Comparison of ENCODE assay signal across 18 cellular contexts in the genomic region with DNA sequence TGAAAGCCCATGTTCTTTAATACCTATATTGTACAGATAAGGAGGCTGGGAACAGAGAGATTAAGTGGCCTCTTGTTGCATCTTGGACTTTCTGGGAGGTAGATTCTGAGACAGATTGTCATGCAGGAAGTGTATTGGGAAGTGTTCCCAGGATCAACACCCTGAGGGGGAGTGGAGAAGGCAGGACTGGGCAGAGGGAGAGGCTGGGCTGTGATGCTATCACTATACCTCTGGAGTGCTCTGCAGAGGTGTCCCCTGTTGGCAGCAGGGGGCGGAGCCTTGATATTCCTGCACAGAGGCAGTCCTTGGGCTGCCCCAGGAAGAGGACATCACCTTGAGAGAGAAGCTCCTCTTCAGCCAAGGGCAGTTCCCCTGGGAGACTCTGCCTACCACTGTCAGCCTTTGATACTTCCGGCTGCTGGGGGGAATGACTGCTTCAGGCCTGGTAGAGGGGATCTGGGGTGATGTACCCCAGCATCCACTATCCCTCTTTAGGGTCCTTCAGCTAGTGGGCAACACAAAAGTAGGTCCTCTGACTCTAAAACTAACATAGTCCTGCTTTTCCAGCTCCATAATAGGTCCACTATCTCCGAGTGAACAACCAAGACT.
DNase-seq lines count a peak whose midpoint lies in the region; ATAC-seq, FAIRE-seq and TF ChIP-seq lines count a peak whose summit lies in the region.
"Had no signal": no experiment of that assay in that cellular context is flagged by ENCODE, and none has a peak within 500 bp of the region (broad histone marks: within the 10 kb centered on the region; RNA-seq: fewer than 3 reads in every experiment).

No MANE protein-coding gene starts in this region.

- POLR2A ChIA-PET in HEK293 (lab: Yijun Ruan, JAX), result interaction anchor here (1.4 kb wide), 1 partner anchor 9 kb away, joined by 3 read pairs; no protein-coding TSS in a partner anchor
- POLR2A ChIA-PET in K562 (lab: Yijun Ruan, JAX), result interaction anchor here (0.7 to 1.2 kb wide), 3 partner anchors 13 to 29 kb away, joined by 3 to 4 read pairs (median 4); no protein-coding TSS in a partner anchor
- POLR2A ChIA-PET in activated CD8-positive, alpha-beta T cell treated with anti-CD3 and anti-CD28 coated beads for 36 hours (lab: Charles Lee), result no interaction called here

- FAIRE-seq in K562 (lab: Jason Lieb, UNC), result no peak
- FAIRE-seq: D721Med, pancreas had no signal

- no peaks in the 10 kb centered on the region for H3K79me2 ChIP-seq in DOHH2 (ENCODE audit: control insufficient read depth, low read length)
- H3K79me2 ChIP-seq in K562 (ENCODE audit: control insufficient read depth, insufficient read depth, low read length), result no peaks in the 10 kb centered on the region

- H3K4me2 ChIP-seq in DOHH2 (ENCODE audit: low read length) (peak overlapping the region; percentile 45; the same call in 1 of the 2 replicates), K562 (ENCODE audit: insufficient read depth, low read length) (no peak overlapping the region)

- H3K36me3 ChIP-seq in DOHH2 (ENCODE audit: control insufficient read depth, low read length) (no peaks in the 10 kb centered on the region), HEK293 (ENCODE audit: control insufficient read depth in 2 of 2, insufficient read depth in 1 of 2, low read length in 2 of 2) (no peaks in the 10 kb centered on the region), K562 (ENCODE audit: control insufficient read depth, insufficient read depth, low read length) (no peaks in the 10 kb centered on the region)
- H3K36me3 ChIP-seq: heart right ventricle, pancreas had no signal

- peaks cover 3% of the 10 kb centered on the region for H3K36me3 Mint-ChIP-seq in effector memory CD8-positive, alpha-beta T cell (ENCODE audit: insufficient read depth)
- no peaks in the 10 kb centered on the region for H3K36me3 Mint-ChIP-seq in activated CD8-positive, alpha-beta T cell treated with anti-CD3 and anti-CD28 coated beads for 36 hours (ENCODE audit: low read depth)

- no peak overlapping the region for H3K27ac Mint-ChIP-seq in effector memory CD8-positive, alpha-beta T cell
- H3K27ac Mint-ChIP-seq in activated CD8-positive, alpha-beta T cell treated with anti-CD3 and anti-CD28 coated beads for 36 hours, result no peak overlapping the region
- H3K27ac Mint-ChIP-seq: activated naive CD4-positive, alpha-beta T cell treated with anti-CD3 and anti-CD28 coated beads for 36 hours; stimulated activated naive CD8-positive, alpha-beta T cell treated with anti-CD3 and anti-CD28 coated beads, Interleukin-15, Interleukin-2, amounts not matched to agents 100 ng/mL and 50 ng/mL, for 24 hours had no signal

- no peak overlapping the region for H3K9ac ChIP-seq in K562 (ENCODE audit: insufficient read depth in 1 of 2, low read depth in 2 of 2, low read length in 2 of 2)

- peaks cover 9 to 39% of the 10 kb centered on the region in 2 donors for H3K27me3 Mint-ChIP-seq in effector memory CD8-positive, alpha-beta T cell
- H3K27me3 Mint-ChIP-seq in activated CD8-positive, alpha-beta T cell treated with anti-CD3 and anti-CD28 coated beads for 36 hours, result peaks cover 3% of the 10 kb centered on the region
- H3K27me3 Mint-ChIP-seq: dendritic cell treated with granulocyte-macrophage colony-stimulating factor and Interleukin-4, amounts not matched to agents 40 ng/mL and 50 ng/mL, for 4 days; stimulated activated naive CD8-positive, alpha-beta T cell treated with anti-CD3 and anti-CD28 coated beads, Interleukin-15, Interleukin-2, amounts not matched to agents 100 ng/mL and 50 ng/mL, for 24 hours had no signal

- H3K9me3 Mint-ChIP-seq in effector memory CD8-positive, alpha-beta T cell, result no peaks in the 10 kb centered on the region
- no peaks in the 10 kb centered on the region for H3K9me3 Mint-ChIP-seq in activated CD8-positive, alpha-beta T cell treated with anti-CD3 and anti-CD28 coated beads for 36 hours
- H3K9me3 Mint-ChIP-seq: stimulated activated naive CD8-positive, alpha-beta T cell treated with anti-CD3 and anti-CD28 coated beads, Interleukin-15, Interleukin-2, amounts not matched to agents 100 ng/mL and 50 ng/mL, for 24 hours had no signal

- TF ChIP-seq RAD21 in K562 (CRISPR knock-in tag; conservative IDR thresholded peaks at IDR 0.05 in 1 of 2, IDR thresholded peaks at IDR 0.05 in 1 of 2), result no peak

- H3K4me1 ChIP-seq in DOHH2 (ENCODE audit: control insufficient read depth, low read length) (peaks cover 18% of the 10 kb centered on the region), HEK293 (ENCODE audit: control insufficient read depth, insufficient read depth, low read length) (no peaks in the 10 kb centered on the region), K562 (replicated peaks in 1 of 2; ENCODE audit: control insufficient read depth in 2 of 2, insufficient read depth in 2 of 2, low read length in 2 of 2) (no peaks in the 10 kb centered on the region; a peak in 3 of 5 replicates)
- H3K4me1 ChIP-seq: pancreas had no signal

- 62% methylated on average over 3 of the region's 3 CpGs for WGBS in K562 (ENCODE audit: insufficient coverage, low coverage, missing lambda C conversion rate)

- TF ChIP-seq EP300 in K562 (IDR thresholded peaks at IDR 0.05; ENCODE audit: low read length), result no peak

- H3K27me3 ChIP-seq in DOHH2 (ENCODE audit: control insufficient read depth, low read length) (no peaks in the 10 kb centered on the region), K562 (ENCODE audit: control insufficient read depth in 2 of 2, insufficient read depth in 2 of 2, low read length in 2 of 2) (no peaks in the 10 kb centered on the region)
- H3K27me3 ChIP-seq: heart right ventricle, pancreas had no signal

- no peak overlapping the region for H3K4me3 ChIP-seq in DOHH2 (ENCODE audit: low read length)
- H3K4me3 ChIP-seq in HEK293 (ENCODE audit: low read depth, low read length), result no peak overlapping the region
- H3K4me3 ChIP-seq in K562, result no peak overlapping the region
- H3K4me3 ChIP-seq: heart right ventricle, pancreas had no signal

- H3F3A ChIP-seq in DOHH2 (ENCODE audit: control insufficient read depth, insufficient read depth), result no peaks in the 10 kb centered on the region

- no peaks in the 10 kb centered on the region for H3K4me1 Mint-ChIP-seq in effector memory CD8-positive, alpha-beta T cell (ENCODE audit: low read depth in 2 of 2)
- no peaks in the 10 kb centered on the region for H3K4me1 Mint-ChIP-seq in activated CD8-positive, alpha-beta T cell treated with anti-CD3 and anti-CD28 coated beads for 36 hours (ENCODE audit: low read depth)

- H2AFZ ChIP-seq in K562 (ENCODE audit: low read depth, low read length), result no peak overlapping the region

- H3K9me1 ChIP-seq in K562 (ENCODE audit: control insufficient read depth, insufficient read depth, low read length), result no peaks in the 10 kb centered on the region

- no TSS peak for BruUV-seq in K562 (replicated peaks; lab: Mats Ljungman, UMichigan)

- intact Hi-C loops in K562 (cut with micrococcal nuclease), result loop anchor here (5.0 kb wide), 1 partner anchor 75 kb away; no protein-coding TSS in a partner anchor
- intact Hi-C loops in activated CD8-positive, alpha-beta T cell treated with anti-CD3 and anti-CD28 coated beads for 36 hours (cut with micrococcal nuclease), result no loop called here

- CTCF ChIA-PET in HEK293 (lab: Yijun Ruan, JAX) (interaction anchor here (0.7 to 0.9 kb wide), 3 partner anchors 10 to 218 kb away, joined by 3 to 4 read pairs (median 3); no protein-coding TSS in a partner anchor), K562 (lab: Yijun Ruan, JAX; ENCODE audit: low intra/inter-chr PET ratio) (no interaction called here)
- CTCF ChIA-PET in activated CD8-positive, alpha-beta T cell treated with anti-CD3 and anti-CD28 coated beads for 36 hours (lab: Charles Lee), result interaction anchor here (0.8 kb wide), 1 partner anchor 74 kb away, joined by 4 read pairs; no protein-coding TSS in a partner anchor

- no peaks in the 10 kb centered on the region for H4K20me1 ChIP-seq in DOHH2 (ENCODE audit: control insufficient read depth, insufficient read depth, low read depth, low read length)
- no peaks in the 10 kb centered on the region; the same call in 1 of the 2 replicates for H4K20me1 ChIP-seq in K562 (replicated peaks; ENCODE audit: control insufficient read depth, insufficient read depth, low read length)

- TF ChIP-seq POLR2A in K562 (conservative IDR thresholded peaks at IDR 0.05), result no peak

- TF ChIP-seq CTCF in DOHH2 (IDR thresholded peaks at IDR 0.05; ENCODE audit: low read depth, low read length, poor library complexity, severe bottlenecking) (no peak), HEK293 (tag by site-specific recombination; IDR thresholded peaks at IDR 0.05) (no peak), K562 (IDR thresholded peaks at IDR 0.05 in 2 of 3, conservative IDR thresholded peaks at IDR 0.05 in 1 of 3; ENCODE audit: insufficient read depth in 2 of 3, low read depth in 1 of 3, low read length in 3 of 3) (no peak)
- no peak for TF ChIP-seq CTCF in activated CD8-positive, alpha-beta T cell treated with anti-CD3 and anti-CD28 coated beads for 36 hours (IDR thresholded peaks at IDR 0.05)

- DNase-seq in K562 (ENCODE audit: extremely low read depth in 1 of 4, low spot score in 3 of 4) (peak in 1 of 4 experiments; percentile 38), left kidney (ENCODE audit: low read depth, low spot score) (peak; percentile 24), MV-4-11 (lab: John Stamatoyannopoulos, UW) (no peak)
- DNase-seq in effector memory CD8-positive, alpha-beta T cell, result no peak
- no peak for DNase-seq in activated effector memory CD4-positive, alpha-beta T cell treated with Interleukin-2 at 50 U/mL for 16 hours
- no peak for DNase-seq in activated CD8-positive, alpha-beta T cell treated with anti-CD3 and anti-CD28 coated beads for 36 hours
- DNase-seq: activated CD4-positive, alpha-beta T cell treated with anti-CD3 and anti-CD28 coated beads for 1 hour; activated naive CD4-positive, alpha-beta T cell treated with anti-CD3 and anti-CD28 coated beads for 36 hours; heart right ventricle; NCI-H1694 treated with DMSO at 0.1 percent for 48 hours; NCI-H526; pancreas; stimulated activated CD4-positive, alpha-beta T cell treated with anti-CD3 and anti-CD28 coated beads, Interleukin-12 subunit alpha, Interleukin-12 subunit beta, amount 100 ng/mL, for 4 hours had no signal

- ATAC-seq in K562, result peak; percentile 53; the same call in 2 of the 3 replicates
- no peak for ATAC-seq in effector memory CD8-positive, alpha-beta T cell (replicated peaks)
- ATAC-seq in activated CD8-positive, alpha-beta T cell treated with anti-CD3 and anti-CD28 coated beads for 36 hours, result no peak

- H3K27ac ChIP-seq in DOHH2 (ENCODE audit: low read depth, low read length), result no peak overlapping the region
- H3K27ac ChIP-seq in HEK293 (ENCODE audit: extremely low read depth, low read depth, low read length), result no peak overlapping the region
- no peak overlapping the region for H3K27ac ChIP-seq in K562 (ENCODE audit: extremely low read depth, low read depth, low read length)
- H3K27ac ChIP-seq: heart right ventricle, pancreas had no signal

- in situ Hi-C loops in K562 (cut with MboI), result no loop called here

- H3K9me3 ChIP-seq in DOHH2 (ENCODE audit: control insufficient read depth, insufficient read depth, low read length) (no peaks in the 10 kb centered on the region), HEK293 (ENCODE audit: control insufficient read depth, insufficient read depth, low read depth, low read length) (no peaks in the 10 kb centered on the region), K562 (replicated peaks; ENCODE audit: control insufficient read depth, insufficient read depth, low read depth, low read length) (no peaks in the 10 kb centered on the region)
- H3K9me3 ChIP-seq: heart right ventricle, pancreas had no signal

- H3K9me2 ChIP-seq in DOHH2 (replicated peaks; ENCODE audit: control insufficient read depth, low read length), result no peaks in the 10 kb centered on the region

- H3K4me3 Mint-ChIP-seq in effector memory CD8-positive, alpha-beta T cell, result no peak overlapping the region
- no peak overlapping the region for H3K4me3 Mint-ChIP-seq in activated CD8-positive, alpha-beta T cell treated with anti-CD3 and anti-CD28 coated beads for 36 hours
- H3K4me3 Mint-ChIP-seq: activated naive CD4-positive, alpha-beta T cell treated with anti-CD3 and anti-CD28 coated beads for 36 hours; dendritic cell treated with granulocyte-macrophage colony-stimulating factor and Interleukin-4, amounts not matched to agents 40 ng/mL and 50 ng/mL, for 4 days; stimulated activated naive CD8-positive, alpha-beta T cell treated with anti-CD3 and anti-CD28 coated beads, Interleukin-15, Interleukin-2, amounts not matched to agents 100 ng/mL and 50 ng/mL, for 24 hours had no signal
